In the genomic region with DNA sequence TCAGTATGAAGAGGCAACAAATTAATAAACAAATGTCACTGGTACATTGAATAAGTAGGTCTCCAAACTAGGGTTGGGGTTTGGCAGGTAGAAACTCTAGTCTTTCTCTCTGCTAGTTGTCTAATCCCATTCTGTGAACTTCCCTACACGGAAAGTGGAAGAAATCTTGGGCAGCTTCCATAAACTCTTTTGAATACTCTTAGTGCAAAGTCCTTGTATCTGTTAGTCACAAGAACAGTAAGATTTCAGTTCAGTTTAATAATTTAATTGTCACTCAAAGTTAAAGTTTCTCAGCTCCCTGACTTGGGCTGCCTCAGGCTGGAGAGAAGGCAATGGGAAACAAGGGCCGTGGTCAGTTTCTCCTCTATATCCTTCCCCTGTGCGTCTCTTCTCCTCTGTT, we compare ENCODE assay signal across 22 cellular contexts.
DNase-seq lines count a peak whose midpoint lies in the region; ATAC-seq, FAIRE-seq and TF ChIP-seq lines count a peak whose summit lies in the region.
"Had no signal": no experiment of that assay in that cellular context is flagged by ENCODE, and none has a peak within 500 bp of the region (broad histone marks: within the 10 kb centered on the region; RNA-seq: fewer than 3 reads in every experiment).

No MANE protein-coding gene starts in this region.

- no peak for FAIRE-seq in kidney (lab: Jason Lieb, UNC)
- FAIRE-seq: A549, D721Med, GM12878 had no signal

- intact Hi-C loops in Panc1 (cut with micrococcal nuclease; ENCODE audit: unreplicated experiment) (no loop called here), kidney (cut with DNase I) (no loop called here), mucosa of descending colon (cut with DNase I, micrococcal nuclease) (no loop called here), sigmoid colon (cut with DNase I) (no loop called here)

- in situ Hi-C loops in Panc1 (cut with HindIII; ENCODE audit: low pct_unique_long_range_greater_than_20kb, low sequenced_read_pairs), result no loop called here

- H3K4me3 ChIP-seq in Panc1 (ENCODE audit: low read depth in 2 of 2, low read length in 2 of 2) (no peak overlapping the region), kidney (ENCODE audit: low read length in 2 of 2) (peak overlapping the region in 1 of 2 donors; percentile 29), mucosa of descending colon (no peak overlapping the region), sigmoid colon (no peak overlapping the region)
- H3K4me3 ChIP-seq: A549; BLaER1 treated with 17β-estradiol and CSF1 and Interleukin-3, amounts not matched to agents 10 nM and 100 nM; GM12878; GM23338 had no signal

- H3K4me1 ChIP-seq in Panc1 (ENCODE audit: control insufficient read depth, insufficient read depth, low read length), result no peaks in the 10 kb centered on the region
- no peaks in the 10 kb centered on the region for H3K4me1 ChIP-seq in kidney (ENCODE audit: control insufficient read depth in 1 of 2, insufficient read depth in 1 of 2, low read depth in 1 of 2, low read length in 2 of 2)
- H3K4me1 ChIP-seq in mucosa of descending colon (ENCODE audit: low read depth), result no peaks in the 10 kb centered on the region
- peaks cover 0 to 22% (median 13%) of the 10 kb centered on the region in 4 donors for H3K4me1 ChIP-seq in sigmoid colon
- H3K4me1 ChIP-seq: A549, BE2C had no signal

- POLR2A ChIA-PET in Panc1 (lab: Charles Lee), result no interaction called here

- H3K36me3 ChIP-seq in Panc1 (ENCODE audit: control insufficient read depth, insufficient read depth, low read length) (no peaks in the 10 kb centered on the region), kidney (ENCODE audit: control insufficient read depth in 1 of 2, insufficient read depth in 2 of 2, low read length in 2 of 2) (no peaks in the 10 kb centered on the region), mucosa of descending colon (ENCODE audit: low read depth) (no peaks in the 10 kb centered on the region), sigmoid colon (no peaks in the 10 kb centered on the region)
- H3K36me3 ChIP-seq: BE2C; BLaER1 treated with 17β-estradiol and CSF1 and Interleukin-3, amounts not matched to agents 10 nM and 100 nM had no signal

- no peak for DNase-seq in Panc1 (ENCODE audit: low read depth, low spot score)
- DNase-seq in kidney, result no peak
- DNase-seq in mucosa of descending colon, result no peak
- DNase-seq in NCI-H510A (lab: John Stamatoyannopoulos, UW), result no peak
- no peak for DNase-seq in substantia nigra (lab: John Stamatoyannopoulos, UW)
- DNase-seq in sigmoid colon, result no peak
- DNase-seq: 8988T; ACHN; AML-193; BE2C; CD4-positive, alpha-beta T cell; CD8-positive, alpha-beta memory T cell; DMS 273 treated with DMSO at 0.1 percent for 48 hours; DMS79; GDM1; H9 had no signal

- no TSS peak for BruUV-seq in Panc1 (replicated peaks; lab: Mats Ljungman, UMichigan)

- no peaks in the 10 kb centered on the region for H3K9me3 ChIP-seq in Panc1 (ENCODE audit: control insufficient read depth, insufficient read depth, low read depth, low read length)
- no peaks in the 10 kb centered on the region for H3K9me3 ChIP-seq in kidney (ENCODE audit: control insufficient read depth in 1 of 2, low read length in 2 of 2)
- H3K9me3 ChIP-seq in mucosa of descending colon, result no peaks in the 10 kb centered on the region
- H3K9me3 ChIP-seq in sigmoid colon, result no peaks in the 10 kb centered on the region
- H3K9me3 ChIP-seq: A549, BE2C had no signal

- CTCF ChIA-PET in Panc1 (lab: Charles Lee), result no interaction called here

- peak overlapping the region; percentile 75; the same call in 1 of the 2 replicates for H3K27ac ChIP-seq in Panc1 (ENCODE audit: low read length)
- peak overlapping the region; percentile 55 to 67 for H3K27ac ChIP-seq in kidney (ENCODE audit: low read depth in 2 of 2, low read length in 2 of 2)
- no peak overlapping the region for H3K27ac ChIP-seq in substantia nigra (ENCODE audit: low read depth, low read length, poor library complexity, severe bottlenecking)
- H3K27ac ChIP-seq in sigmoid colon, result no peak overlapping the region
- H3K27ac ChIP-seq: A549 had no signal

- no peak for TF ChIP-seq POLR2A in sigmoid colon (IDR thresholded peaks at IDR 0.05)

- TF ChIP-seq CTCF in Panc1 (IDR thresholded peaks at IDR 0.05), result no peak
- no peak for TF ChIP-seq CTCF in kidney (IDR thresholded peaks at IDR 0.05; ENCODE audit: borderline replicate concordance, extremely low read depth, insufficient read depth)
- TF ChIP-seq CTCF in mucosa of descending colon (IDR thresholded peaks at IDR 0.05), result no peak
- no peak for TF ChIP-seq CTCF in sigmoid colon (IDR thresholded peaks at IDR 0.05)

- H3K27me3 ChIP-seq in Panc1 (ENCODE audit: control insufficient read depth, insufficient read depth, low read length), result no peaks in the 10 kb centered on the region
- no peaks in the 10 kb centered on the region for H3K27me3 ChIP-seq in sigmoid colon
- H3K27me3 ChIP-seq: BE2C; BLaER1 treated with 17β-estradiol and CSF1 and Interleukin-3, amounts not matched to agents 10 nM and 100 nM had no signal

- H3K9ac ChIP-seq in kidney (ENCODE audit: low read length in 2 of 2), result no peak overlapping the region
- H3K9ac ChIP-seq: BLaER1 treated with 17β-estradiol and CSF1 and Interleukin-3, amounts not matched to agents 10 nM and 100 nM had no signal

- 61 to 85% methylated on average over 3 of the region's 3 CpGs for WGBS in sigmoid colon, 2 donors

- ATAC-seq in Panc1, result no peak
- ATAC-seq in mucosa of descending colon, result peak; percentile 58
- ATAC-seq: A549, GM12878, GM23338, HCT116 had no signal

- no peak for TF ChIP-seq EP300 in sigmoid colon (IDR thresholded peaks at IDR 0.05)

Comparison
In these comparisons a context has a peak if more than half of its experiments do, and no peak if none do; other contexts are left out.
1. H3K27ac ChIP-seq: peak in Panc1 (single experiment) and kidney (2 of 2); none in substantia nigra (single experiment) and sigmoid colon (0 of 4).